Comparison of ENCODE assay signal across 9 cellular contexts in genomic region chr1:202692959-202693555, GRCh38. TPM values are rescaled to one million over a fixed set of nuclear protein-coding genes. Genes with fewer than 3 reads are reported as not detected.
DNase-seq lines count a peak whose midpoint lies in the region; ATAC-seq lines count a peak whose summit lies in the region.
"Had no signal": no experiment of that assay in that cellular context is flagged by ENCODE, and none has a peak within 500 bp of the region (broad histone marks: within the 10 kb centered on the region; RNA-seq: fewer than 3 reads in every experiment).

No MANE protein-coding gene starts in this region.

- CTCF ChIA-PET in activated CD8-positive, alpha-beta T cell treated with anti-CD3 and anti-CD28 coated beads, Interleukin-2, amount 10 ng/mL, durations not matched to agents 7 days and 5 days (lab: Charles Lee) = interaction anchor here (1.0 kb wide), 1 partner anchor 32 kb away, joined by 4 read pairs; no protein-coding TSS in a partner anchor
- CTCF ChIA-PET in naive thymus-derived CD4-positive, alpha-beta T cell (lab: Charles Lee) = no interaction called here

- intact Hi-C loops in naive thymus-derived CD4-positive, alpha-beta T cell (cut with micrococcal nuclease) = no loop called here

- no peak overlapping the region for H3K4me3 Mint-ChIP-seq in activated CD8-positive, alpha-beta T cell treated with anti-CD3 and anti-CD28 coated beads, Interleukin-2, amount 10 ng/mL, durations not matched to agents 7 days and 5 days
- H3K4me3 Mint-ChIP-seq in naive thymus-derived CD4-positive, alpha-beta T cell = no peak overlapping the region

- H3K27me3 Mint-ChIP-seq in activated CD8-positive, alpha-beta T cell treated with anti-CD3 and anti-CD28 coated beads, Interleukin-2, amount 10 ng/mL, durations not matched to agents 7 days and 5 days (ENCODE audit: low read depth) = peaks cover 29% of the 10 kb centered on the region
- peaks cover 32 to 77% (median 63%) of the 10 kb centered on the region in 5 donors for H3K27me3 Mint-ChIP-seq in naive thymus-derived CD4-positive, alpha-beta T cell

- no peak overlapping the region for H3K4me3 ChIP-seq in naive thymus-derived CD4-positive, alpha-beta T cell (ENCODE audit: low read length)
- H3K4me3 ChIP-seq: BLaER1 had no signal

- no peak overlapping the region for H3K27ac Mint-ChIP-seq in activated CD8-positive, alpha-beta T cell treated with anti-CD3 and anti-CD28 coated beads, Interleukin-2, amount 10 ng/mL, durations not matched to agents 7 days and 5 days
- peak overlapping the region in 2 of 9 donors; percentile 15 to 45 for H3K27ac Mint-ChIP-seq in naive thymus-derived CD4-positive, alpha-beta T cell

- no peaks in the 10 kb centered on the region for H3K36me3 ChIP-seq in naive thymus-derived CD4-positive, alpha-beta T cell (ENCODE audit: control insufficient read depth in 2 of 3, insufficient read depth in 3 of 3, low read length in 3 of 3)
- H3K36me3 ChIP-seq: BLaER1 had no signal

- H3K9me3 ChIP-seq in naive thymus-derived CD4-positive, alpha-beta T cell (ENCODE audit: control insufficient read depth in 2 of 3, low read length in 3 of 3) = no peaks in the 10 kb centered on the region
- H3K9me3 ChIP-seq: BLaER1 had no signal

- no peak overlapping the region for H3K27ac ChIP-seq in naive thymus-derived CD4-positive, alpha-beta T cell (ENCODE audit: low read depth, low read length)
- H3K27ac ChIP-seq: BLaER1 had no signal

- H3K4me1 ChIP-seq in naive thymus-derived CD4-positive, alpha-beta T cell (ENCODE audit: control insufficient read depth in 2 of 2, insufficient read depth in 2 of 2, low read length in 2 of 2) = no peaks in the 10 kb centered on the region

- no peaks in the 10 kb centered on the region for H3K9me3 Mint-ChIP-seq in activated CD8-positive, alpha-beta T cell treated with anti-CD3 and anti-CD28 coated beads, Interleukin-2, amount 10 ng/mL, durations not matched to agents 7 days and 5 days (ENCODE audit: insufficient read depth)
- peaks cover 0 to 5% (median 2%) of the 10 kb centered on the region in 11 donors for H3K9me3 Mint-ChIP-seq in naive thymus-derived CD4-positive, alpha-beta T cell

- no peaks in the 10 kb centered on the region for H3K36me3 Mint-ChIP-seq in activated CD8-positive, alpha-beta T cell treated with anti-CD3 and anti-CD28 coated beads, Interleukin-2, amount 10 ng/mL, durations not matched to agents 7 days and 5 days (ENCODE audit: low read depth)
- H3K36me3 Mint-ChIP-seq in naive thymus-derived CD4-positive, alpha-beta T cell = no peaks in the 10 kb centered on the region

- POLR2A ChIA-PET in activated CD8-positive, alpha-beta T cell treated with anti-CD3 and anti-CD28 coated beads, Interleukin-2, amount 10 ng/mL, durations not matched to agents 7 days and 5 days (lab: Charles Lee) = interaction anchor here (0.7 kb wide), 1 partner anchor 12 kb away, joined by 3 read pairs; no protein-coding TSS in a partner anchor
- POLR2A ChIA-PET in naive thymus-derived CD4-positive, alpha-beta T cell (lab: Charles Lee) = no interaction called here

- peak; percentile 91 for ATAC-seq in activated CD8-positive, alpha-beta T cell treated with anti-CD3 and anti-CD28 coated beads, Interleukin-2, amount 10 ng/mL, durations not matched to agents 7 days and 5 days
- peak; percentile 84 for ATAC-seq in naive thymus-derived CD4-positive, alpha-beta T cell
- no peak for ATAC-seq in HG03095 (IDR thresholded peaks at IDR 0.05; ENCODE audit: unreplicated experiment)

- peaks cover 1% of the 10 kb centered on the region for H3K4me1 Mint-ChIP-seq in activated CD8-positive, alpha-beta T cell treated with anti-CD3 and anti-CD28 coated beads, Interleukin-2, amount 10 ng/mL, durations not matched to agents 7 days and 5 days (ENCODE audit: low read depth)
- peaks cover 0 to 1% (median 0%) of the 10 kb centered on the region in 7 donors for H3K4me1 Mint-ChIP-seq in naive thymus-derived CD4-positive, alpha-beta T cell

- peak; percentile 54 for DNase-seq in NCI-H146 (lab: John Stamatoyannopoulos, UW)
- no peak for DNase-seq in NCI-H146 treated with DMSO at 0.1 percent for 48 hours (lab: John Stamatoyannopoulos, UW; ENCODE audit: unreplicated experiment)
- peak; percentile 40 for DNase-seq in NCI-H226
- peak; percentile 85 for DNase-seq in activated CD8-positive, alpha-beta T cell treated with anti-CD3 and anti-CD28 coated beads, Interleukin-2, amount 10 ng/mL, durations not matched to agents 7 days and 5 days
- peak; percentile 86 for DNase-seq in epidermal melanocyte (ENCODE audit: insufficient read length, low spot score)
- peak; percentile 27 to 69 (median 52) for DNase-seq in naive thymus-derived CD4-positive, alpha-beta T cell
- DNase-seq in stimulated activated naive CD4-positive, alpha-beta T cell (lab: John Stamatoyannopoulos, UW) = peak; percentile 6 to 66 (median 38)

- no peaks in the 10 kb centered on the region for H3K27me3 ChIP-seq in naive thymus-derived CD4-positive, alpha-beta T cell (ENCODE audit: control insufficient read depth in 2 of 2, insufficient read depth in 2 of 2, low read length in 2 of 2)
- H3K27me3 ChIP-seq: BLaER1 had no signal

RNA-seq across cellular contexts. Expression of gene SYT2, which starts 17.2 kb away (rescaled TPM):
- total RNA-seq in activated CD8-positive, alpha-beta T cell treated with anti-CD3 and anti-CD28 coated beads, Interleukin-2, amount 10 ng/mL, durations not matched to agents 7 days and 5 days = not detected
- total RNA-seq in naive thymus-derived CD4-positive, alpha-beta T cell = not detected
- polyA plus RNA-seq in naive thymus-derived CD4-positive, alpha-beta T cell = under 1 TPM in 1 of 2 donors, not detected in 1; 0.02 TPM
